In the genomic region with DNA sequence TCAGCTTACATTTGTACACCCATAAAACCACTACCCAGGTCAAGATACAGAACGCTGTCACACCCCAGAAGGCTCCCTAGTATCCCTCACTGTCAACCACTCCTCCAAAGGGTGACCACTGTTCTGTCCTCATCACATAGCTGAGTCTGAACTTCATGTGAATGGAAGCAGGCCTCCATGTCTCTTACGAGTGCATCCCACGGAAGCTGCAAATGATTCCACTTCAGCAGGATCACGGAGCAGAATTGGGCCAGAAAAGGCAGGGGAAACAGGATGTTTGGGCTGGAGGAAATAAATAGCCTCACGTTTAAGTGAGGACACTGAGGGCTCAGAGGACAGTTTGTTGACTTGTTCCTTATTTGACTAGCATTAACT, we compare ENCODE assay signal across 28 cellular contexts. TPM values are rescaled to one million over a fixed set of nuclear protein-coding genes. Genes with fewer than 3 reads are reported as not detected.
DNase-seq lines count a peak whose midpoint lies in the region; ATAC-seq and TF ChIP-seq lines count a peak whose summit lies in the region.
"Had no signal": no experiment of that assay in that cellular context is flagged by ENCODE, and none has a peak within 500 bp of the region (broad histone marks: within the 10 kb centered on the region; RNA-seq: fewer than 3 reads in every experiment).

No MANE protein-coding gene starts in this region.

- peaks cover 83% of the 10 kb centered on the region for H3K4me1 Mint-ChIP-seq in activated CD8-positive, alpha-beta T cell treated with anti-CD3 and anti-CD28 coated beads for 36 hours (ENCODE audit: low read depth)
- peaks cover 52% of the 10 kb centered on the region for H3K4me1 Mint-ChIP-seq in activated CD8-positive, alpha-beta T cell treated with anti-CD3 and anti-CD28 coated beads, Interleukin-2, amount 10 ng/mL, durations not matched to agents 7 days and 5 days (ENCODE audit: low read depth)
- H3K4me1 Mint-ChIP-seq in T-helper 17 cell: peaks cover 30% of the 10 kb centered on the region
- peaks cover 86% of the 10 kb centered on the region for H3K4me1 Mint-ChIP-seq in stimulated activated effector memory CD8-positive, alpha-beta T cell treated with anti-CD3 and anti-CD28 coated beads, Interleukin-12 subunit alpha, Interleukin-12 subunit beta, amount 100 ng/mL, for 72 hours
- H3K4me1 Mint-ChIP-seq in chondrocyte (ENCODE audit: low read depth): peaks cover 52% of the 10 kb centered on the region

- H3K27ac Mint-ChIP-seq in activated CD8-positive, alpha-beta T cell treated with anti-CD3 and anti-CD28 coated beads for 36 hours: no peak overlapping the region
- H3K27ac Mint-ChIP-seq in activated CD8-positive, alpha-beta T cell treated with anti-CD3 and anti-CD28 coated beads, Interleukin-2, amount 10 ng/mL, durations not matched to agents 7 days and 5 days: no peak overlapping the region
- peak overlapping the region; percentile 97 for H3K27ac Mint-ChIP-seq in T-helper 17 cell
- H3K27ac Mint-ChIP-seq in stimulated activated effector memory CD8-positive, alpha-beta T cell treated with anti-CD3 and anti-CD28 coated beads, Interleukin-12 subunit alpha, Interleukin-12 subunit beta, amount 100 ng/mL, for 72 hours: peak overlapping the region; percentile 93
- no peak overlapping the region for H3K27ac Mint-ChIP-seq in chondrocyte (ENCODE audit: unreplicated experiment)

- intact Hi-C loops in activated CD8-positive, alpha-beta T cell treated with anti-CD3 and anti-CD28 coated beads for 36 hours (cut with micrococcal nuclease): loop anchor here (5.0 kb wide), 2 partner anchors 37 to 68 kb away; a partner anchor contains a TSS

- POLR2A ChIA-PET in activated CD8-positive, alpha-beta T cell treated with anti-CD3 and anti-CD28 coated beads for 36 hours (lab: Charles Lee): interaction anchor here (1.0 to 5.2 kb wide), 2 partner anchors 13 to 35 kb away, joined by 3 to 90 read pairs; a partner anchor contains a TSS
- POLR2A ChIA-PET in activated CD8-positive, alpha-beta T cell treated with anti-CD3 and anti-CD28 coated beads, Interleukin-2, amount 10 ng/mL, durations not matched to agents 7 days and 5 days (lab: Charles Lee): interaction anchor here (0.6 kb wide), 1 partner anchor 8 kb away, joined by 3 read pairs; no protein-coding TSS in a partner anchor

- peak; percentile 0 for DNase-seq in activated CD8-positive, alpha-beta T cell treated with anti-CD3 and anti-CD28 coated beads for 36 hours
- no peak for DNase-seq in activated CD8-positive, alpha-beta T cell treated with anti-CD3 and anti-CD28 coated beads, Interleukin-2, amount 10 ng/mL, durations not matched to agents 7 days and 5 days
- DNase-seq in T-helper 17 cell (no peak), islet precursor cell (peak; percentile 26), chondrocyte (ENCODE audit: low spot score) (no peak), KG1 (lab: John Stamatoyannopoulos, UW) (no peak)
- DNase-seq in stimulated activated effector memory CD8-positive, alpha-beta T cell treated with anti-CD3 and anti-CD28 coated beads, Interleukin-12 subunit alpha, Interleukin-12 subunit beta, amount 100 ng/mL, for 72 hours (ENCODE audit: low spot score in 2 of 2): no peak
- DNase-seq: 8988T; activated CD4-positive, alpha-beta T cell treated with anti-CD3 and anti-CD28 coated beads, Interleukin-2, amount 50 U/mL, for 1 hour; aorta; colonic mucosa; DND-41; effector CD8-positive, alpha-beta T cell; GF-D8; hypothalamus; left colon; NCI-H1092; NCI-H1694 treated with DMSO at 0.1 percent for 48 hours; nucleus accumbens; SJCRH30; stimulated activated CD4-positive, alpha-beta T cell treated with anti-CD3 and anti-CD28 coated beads, Interleukin-12 subunit alpha, Interleukin-12 subunit beta, amount 100 ng/mL, for 4 hours; stimulated activated CD4-positive, alpha-beta T cell treated with anti-CD3 and anti-CD28 coated beads, Interleukin-4, amount 100 ng/mL, for 1 hour; WERI-Rb-1 had no signal

- no peaks in the 10 kb centered on the region for H3K27me3 Mint-ChIP-seq in activated CD8-positive, alpha-beta T cell treated with anti-CD3 and anti-CD28 coated beads for 36 hours
- no peaks in the 10 kb centered on the region for H3K27me3 Mint-ChIP-seq in activated CD8-positive, alpha-beta T cell treated with anti-CD3 and anti-CD28 coated beads, Interleukin-2, amount 10 ng/mL, durations not matched to agents 7 days and 5 days (ENCODE audit: low read depth)
- H3K27me3 Mint-ChIP-seq in T-helper 17 cell (no peaks in the 10 kb centered on the region), chondrocyte (ENCODE audit: low read depth) (no peaks in the 10 kb centered on the region)

- ATAC-seq in activated CD8-positive, alpha-beta T cell treated with anti-CD3 and anti-CD28 coated beads for 36 hours: no peak
- ATAC-seq in activated CD8-positive, alpha-beta T cell treated with anti-CD3 and anti-CD28 coated beads, Interleukin-2, amount 10 ng/mL, durations not matched to agents 7 days and 5 days: no peak
- ATAC-seq in T-helper 17 cell (no peak), HG03457 (IDR thresholded peaks at IDR 0.05; ENCODE audit: unreplicated experiment) (no peak)
- ATAC-seq in stimulated activated effector memory CD8-positive, alpha-beta T cell treated with anti-CD3 and anti-CD28 coated beads, Interleukin-12 subunit alpha, Interleukin-12 subunit beta, amount 100 ng/mL, for 72 hours: no peak
- ATAC-seq: activated naive CD4-positive, alpha-beta T cell treated with anti-CD3 and anti-CD28 coated beads, Interleukin-2, amount 50 U/mL, for 72 hours; left colon; sciatic nerve had no signal

- H3K9me3 Mint-ChIP-seq in activated CD8-positive, alpha-beta T cell treated with anti-CD3 and anti-CD28 coated beads for 36 hours: no peaks in the 10 kb centered on the region
- H3K9me3 Mint-ChIP-seq in activated CD8-positive, alpha-beta T cell treated with anti-CD3 and anti-CD28 coated beads, Interleukin-2, amount 10 ng/mL, durations not matched to agents 7 days and 5 days (ENCODE audit: insufficient read depth): no peaks in the 10 kb centered on the region
- H3K9me3 Mint-ChIP-seq in stimulated activated effector memory CD8-positive, alpha-beta T cell treated with anti-CD3 and anti-CD28 coated beads, Interleukin-12 subunit alpha, Interleukin-12 subunit beta, amount 100 ng/mL, for 72 hours: no peaks in the 10 kb centered on the region
- no peaks in the 10 kb centered on the region for H3K9me3 Mint-ChIP-seq in chondrocyte (ENCODE audit: low read depth)

- TF ChIP-seq CTCF in activated CD8-positive, alpha-beta T cell treated with anti-CD3 and anti-CD28 coated beads for 36 hours (IDR thresholded peaks at IDR 0.05): no peak
- no peak for TF ChIP-seq CTCF in chondrocyte (IDR thresholded peaks at IDR 0.05)

- no peak overlapping the region for H3K4me3 Mint-ChIP-seq in activated CD8-positive, alpha-beta T cell treated with anti-CD3 and anti-CD28 coated beads for 36 hours
- no peak overlapping the region for H3K4me3 Mint-ChIP-seq in activated CD8-positive, alpha-beta T cell treated with anti-CD3 and anti-CD28 coated beads, Interleukin-2, amount 10 ng/mL, durations not matched to agents 7 days and 5 days
- H3K4me3 Mint-ChIP-seq in T-helper 17 cell (no peak overlapping the region), chondrocyte (ENCODE audit: unreplicated experiment) (no peak overlapping the region)
- H3K4me3 Mint-ChIP-seq in stimulated activated effector memory CD8-positive, alpha-beta T cell treated with anti-CD3 and anti-CD28 coated beads, Interleukin-12 subunit alpha, Interleukin-12 subunit beta, amount 100 ng/mL, for 72 hours: no peak overlapping the region

- CTCF ChIA-PET in activated CD8-positive, alpha-beta T cell treated with anti-CD3 and anti-CD28 coated beads for 36 hours (lab: Charles Lee): no interaction called here
- CTCF ChIA-PET in activated CD8-positive, alpha-beta T cell treated with anti-CD3 and anti-CD28 coated beads, Interleukin-2, amount 10 ng/mL, durations not matched to agents 7 days and 5 days (lab: Charles Lee): interaction anchor here (2.9 to 19.1 kb wide), 2 partner anchors 38 to 61 kb away, joined by 12 to 268 read pairs; a partner anchor contains a TSS

- H3K9me3 ChIP-seq in T-helper 17 cell (ENCODE audit: control insufficient read depth, low read length, poor library complexity, severe bottlenecking): no peaks in the 10 kb centered on the region
- H3K9me3 ChIP-seq: colonic mucosa, prostate gland, tibial nerve had no signal

- H3K36me3 Mint-ChIP-seq in activated CD8-positive, alpha-beta T cell treated with anti-CD3 and anti-CD28 coated beads for 36 hours (ENCODE audit: low read depth): peaks cover 14% of the 10 kb centered on the region
- H3K36me3 Mint-ChIP-seq in activated CD8-positive, alpha-beta T cell treated with anti-CD3 and anti-CD28 coated beads, Interleukin-2, amount 10 ng/mL, durations not matched to agents 7 days and 5 days (ENCODE audit: low read depth): peaks cover 12% of the 10 kb centered on the region
- H3K36me3 Mint-ChIP-seq in T-helper 17 cell (ENCODE audit: low read depth): peaks cover 3% of the 10 kb centered on the region
- H3K36me3 Mint-ChIP-seq in stimulated activated effector memory CD8-positive, alpha-beta T cell treated with anti-CD3 and anti-CD28 coated beads, Interleukin-12 subunit alpha, Interleukin-12 subunit beta, amount 100 ng/mL, for 72 hours: peaks cover 35% of the 10 kb centered on the region
- H3K36me3 Mint-ChIP-seq in chondrocyte (ENCODE audit: low read depth): no peaks in the 10 kb centered on the region

RNA-seq across cellular contexts. Expression of a gene that starts 38.4 kb away (rescaled TPM):
- 100 to 1,000 TPM; 127 to 130 TPM for total RNA-seq in activated CD8-positive, alpha-beta T cell treated with anti-CD3 and anti-CD28 coated beads for 36 hours
- 100 to 1,000 TPM in 1 of 2 experiments, 10 to 100 TPM in 1; 97.0 to 100 TPM for total RNA-seq in activated CD8-positive, alpha-beta T cell treated with anti-CD3 and anti-CD28 coated beads, Interleukin-2, amount 10 ng/mL, durations not matched to agents 7 days and 5 days
- 100 to 1,000 TPM; 118 to 127 TPM for total RNA-seq in T-helper 17 cell
- 88.6 to 96.6 TPM (median 88.8 TPM) in 3 replicates for total RNA-seq in chondrocyte

Comparison
In these comparisons a context has a peak if more than half of its experiments do, and no peak if none do; other contexts are left out.
1. DNase-seq: peak in activated CD8-positive, alpha-beta T cell treated with anti-CD3 and anti-CD28 coated beads for 36 hours (single experiment) and islet precursor cell (single experiment); none in activated CD8-positive, alpha-beta T cell treated with anti-CD3 and anti-CD28 coated beads, Interleukin-2, amount 10 ng/mL, durations not matched to agents 7 days and 5 days (single experiment), T-helper 17 cell (0 of 3), stimulated activated effector memory CD8-positive, alpha-beta T cell treated with anti-CD3 and anti-CD28 coated beads, Interleukin-12 subunit alpha, Interleukin-12 subunit beta, amount 100 ng/mL, for 72 hours (0 of 2), chondrocyte (single experiment) and KG1 (single experiment).
2. H3K27ac Mint-ChIP-seq: peak in T-helper 17 cell (single experiment) and stimulated activated effector memory CD8-positive, alpha-beta T cell treated with anti-CD3 and anti-CD28 coated beads, Interleukin-12 subunit alpha, Interleukin-12 subunit beta, amount 100 ng/mL, for 72 hours (single experiment); none in activated CD8-positive, alpha-beta T cell treated with anti-CD3 and anti-CD28 coated beads for 36 hours (single experiment), activated CD8-positive, alpha-beta T cell treated with anti-CD3 and anti-CD28 coated beads, Interleukin-2, amount 10 ng/mL, durations not matched to agents 7 days and 5 days (single experiment) and chondrocyte (single experiment).